Comparison of ENCODE assay signal across 11 cellular contexts in the genomic region with DNA sequence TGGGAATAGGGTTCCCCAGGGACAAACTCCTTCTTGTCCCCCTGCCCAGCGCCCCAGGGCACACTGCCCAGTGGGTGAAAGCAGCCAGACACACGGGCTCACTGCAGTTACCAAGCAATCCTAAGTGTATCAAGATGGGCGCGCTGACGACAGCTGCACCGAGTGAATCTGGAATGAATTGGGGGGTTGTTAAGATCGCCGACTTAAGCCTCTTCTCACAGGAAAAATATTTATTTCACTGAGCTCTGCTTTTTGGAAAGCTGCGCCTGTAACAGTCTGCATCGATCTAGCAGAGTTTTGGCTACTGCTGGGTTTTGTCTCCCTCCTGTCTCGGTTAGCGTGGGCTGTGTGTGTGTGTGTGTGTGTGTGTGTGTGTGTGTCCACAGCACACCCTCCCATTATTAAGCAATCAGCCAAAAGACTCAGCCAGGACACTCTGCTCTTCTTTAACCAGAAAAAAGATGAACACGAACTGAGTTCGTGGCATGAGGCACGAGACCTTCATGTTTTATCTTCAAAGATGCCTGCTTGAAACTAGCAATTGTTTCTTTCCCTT. TPM values are rescaled to one million over a fixed set of nuclear protein-coding genes. Genes with fewer than 3 reads are reported as not detected.
A peak's percentile ranks its signal among the peaks of the same experiment; 100 is the strongest.
DNase-seq lines count a peak whose midpoint lies in the region; ATAC-seq and TF ChIP-seq lines count a peak whose summit lies in the region.
"Had no signal": no experiment of that assay in that cellular context is flagged by ENCODE, and none has a peak within 500 bp of the region (broad histone marks: within the 10 kb centered on the region; RNA-seq: fewer than 3 reads in every experiment).

No MANE protein-coding gene starts in this region.

- H3K27ac ChIP-seq in right lobe of liver (peak overlapping the region; percentile 13 to 84 (median 73)), thymus (ENCODE audit: low read depth) (peak overlapping the region; percentile 56)

- H3K4me3 ChIP-seq in cardiac fibroblast (replicated peaks in 1 of 2; ENCODE audit: low read depth in 2 of 2, low read length in 2 of 2) (peak overlapping the region in 1 of 2 donors; percentile 6), right lobe of liver (peak overlapping the region in 2 of 3 donors; percentile 6 to 26), thymus (ENCODE audit: low read length) (no peak overlapping the region)

- no peak for TF ChIP-seq CTCF in cardiac fibroblast (IDR thresholded peaks at IDR 0.05; ENCODE audit: low read depth, low read length)
- no peak for TF ChIP-seq CTCF in right lobe of liver (IDR thresholded peaks at IDR 0.05)

- peaks cover 0 to 40% (median 17%) of the 10 kb centered on the region in 4 donors for H3K4me1 ChIP-seq in right lobe of liver
- H3K4me1 ChIP-seq in thymus (ENCODE audit: control insufficient read depth, insufficient read depth, low read length): no peaks in the 10 kb centered on the region

- DNase-seq in MV-4-11 (lab: John Stamatoyannopoulos, UW): peak; percentile 83
- DNase-seq in cardiac fibroblast (ENCODE audit: low read depth in 2 of 2): peak; percentile 86 to 96
- DNase-seq in right lobe of liver: peak; percentile 71 to 87 (median 82)
- DNase-seq in AML-193 (lab: John Stamatoyannopoulos, UW): no peak
- no peak for DNase-seq in T-helper 9 cell
- DNase-seq: NCI-H1436 treated with DMSO at 0.1 percent for 48 hours; stimulated activated naive CD4-positive, alpha-beta T cell had no signal

- WGBS in right lobe of liver (ENCODE audit: insufficient coverage, low coverage, low lambda C conversion rate, missing lambda C conversion rate): 11% methylated on average over 8 of the region's 15 CpGs
- WGBS in thymus: 93% methylated on average over 15 of the region's 15 CpGs

- no peaks in the 10 kb centered on the region for H3K27me3 ChIP-seq in right lobe of liver
- H3K27me3 ChIP-seq in thymus (ENCODE audit: control insufficient read depth, insufficient read depth): no peaks in the 10 kb centered on the region

- TF ChIP-seq POLR2A in right lobe of liver (IDR thresholded peaks at IDR 0.05): peak; percentile 40

- peak; percentile 72 to 86 (median 78) for ATAC-seq in right lobe of liver
- no peak for ATAC-seq in GM19463 (IDR thresholded peaks at IDR 0.05; ENCODE audit: unreplicated experiment)
- ATAC-seq in HG03196 (IDR thresholded peaks at IDR 0.05; ENCODE audit: unreplicated experiment): no peak

- H3K9me3 ChIP-seq in right lobe of liver (no peaks in the 10 kb centered on the region), thymus (ENCODE audit: control insufficient read depth) (no peaks in the 10 kb centered on the region)

- intact Hi-C loops in right lobe of liver (cut with DNase I): no loop called here

- H3K36me3 ChIP-seq in right lobe of liver (no peaks in the 10 kb centered on the region), thymus (ENCODE audit: control insufficient read depth, insufficient read depth) (no peaks in the 10 kb centered on the region)

RNA-seq across cellular contexts. Expression of gene RIPOR3, which starts 35.9 kb away (rescaled TPM):
- total RNA-seq in right lobe of liver: 10 to 100 TPM in 2 of 6 experiments, 1 to 10 TPM in 4; 4.8 to 13.8 (median 8.9) TPM
- polyA plus RNA-seq in thymus: 23.4 TPM
- polyA plus RNA-seq: neural cell had no signal

Comparison
In these comparisons a context has a peak if more than half of its experiments do, and no peak if none do; other contexts are left out.
1. DNase-seq: peak in MV-4-11 (single experiment), cardiac fibroblast (2 of 2) and right lobe of liver (3 of 3); none in AML-193 (0 of 2) and T-helper 9 cell (single experiment).
2. ATAC-seq: peak in right lobe of liver (4 of 4); none in GM19463 (single experiment) and HG03196 (single experiment).